In the genomic region with DNA sequence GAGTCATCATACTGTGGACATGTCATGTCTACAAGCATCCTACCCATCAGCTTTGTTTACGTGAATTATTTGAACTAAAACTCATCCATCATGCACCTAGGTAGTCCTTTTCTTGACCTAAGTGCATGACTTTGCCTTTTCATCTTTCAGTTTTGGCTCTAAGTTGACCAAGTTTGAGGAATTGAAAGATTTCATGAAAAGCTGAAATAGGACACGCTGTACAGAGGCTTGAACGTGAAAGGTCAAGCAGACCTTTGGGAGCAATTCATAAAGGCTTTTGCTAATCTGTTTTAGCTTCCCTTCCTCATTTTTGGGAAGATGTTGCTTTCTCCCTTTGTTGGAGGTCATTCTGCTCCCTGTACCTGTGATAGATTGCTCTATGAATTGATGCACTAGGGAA, we compare ENCODE assay signal across 22 cellular contexts. TPM values are rescaled to one million over a fixed set of nuclear protein-coding genes. Genes with fewer than 3 reads are reported as not detected.
DNase-seq lines count a peak whose midpoint lies in the region; ATAC-seq and TF ChIP-seq lines count a peak whose summit lies in the region.
"Had no signal": no experiment of that assay in that cellular context is flagged by ENCODE, and none has a peak within 500 bp of the region (broad histone marks: within the 10 kb centered on the region; RNA-seq: fewer than 3 reads in every experiment).

No MANE protein-coding gene starts in this region.

- H3K56ac ChIP-seq in mesendoderm (ENCODE audit: low read length) = no peak overlapping the region

- no peaks in the 10 kb centered on the region for H3K79me1 ChIP-seq in mesendoderm (ENCODE audit: low read length)

- H2BK120ac ChIP-seq in mesendoderm (ENCODE audit: low read depth, low read length) = no peak overlapping the region

- H3K27me3 ChIP-seq in left ventricle myocardium inferior (ENCODE audit: low read depth) = no peaks in the 10 kb centered on the region
- H3K27me3 ChIP-seq in PC-9 (ENCODE audit: insufficient read depth, low read depth) = no peaks in the 10 kb centered on the region
- no peaks in the 10 kb centered on the region for H3K27me3 ChIP-seq in mesendoderm (ENCODE audit: insufficient read depth, low read length, poor library complexity)
- H3K27me3 ChIP-seq in gastrocnemius medialis = no peaks in the 10 kb centered on the region
- H3K27me3 ChIP-seq in WERI-Rb-1 (ENCODE audit: insufficient read depth, low read depth, severe bottlenecking) = peaks cover 34% of the 10 kb centered on the region

- H3K4me1 ChIP-seq in left ventricle myocardium inferior (peaks cover 88% of the 10 kb centered on the region), PC-9 (replicated peaks; ENCODE audit: insufficient read depth) (peaks cover 15% of the 10 kb centered on the region; the same call in 1 of the 2 replicates), mesendoderm (ENCODE audit: control insufficient read depth, low read depth, low read length) (peaks cover 4% of the 10 kb centered on the region), gastrocnemius medialis (peaks cover 84 to 98% of the 10 kb centered on the region in 2 donors)

- no peak for ATAC-seq in left cardiac atrium
- no peak for ATAC-seq in gastrocnemius medialis
- no peak for ATAC-seq in GM18873 (IDR thresholded peaks at IDR 0.05; ENCODE audit: low FRiP score, unreplicated experiment)

- no TSS peak for BruUV-seq in PC-9 (replicated peaks; lab: Mats Ljungman, UMichigan)

- no peaks in the 10 kb centered on the region for H3K36me3 ChIP-seq in left ventricle myocardium inferior
- H3K36me3 ChIP-seq in PC-9 (ENCODE audit: low read depth) = no peaks in the 10 kb centered on the region
- no peaks in the 10 kb centered on the region for H3K36me3 ChIP-seq in mesendoderm (ENCODE audit: control insufficient read depth, insufficient read depth, low read length)
- no peaks in the 10 kb centered on the region for H3K36me3 ChIP-seq in gastrocnemius medialis
- H3K36me3 ChIP-seq in WERI-Rb-1 = no peaks in the 10 kb centered on the region

- H2AK5ac ChIP-seq in mesendoderm (ENCODE audit: low read length) = no peak overlapping the region

- TF ChIP-seq CTCF in left ventricle myocardium inferior (IDR thresholded peaks at IDR 0.05; ENCODE audit: borderline replicate concordance) (no peak), PC-9 (conservative IDR thresholded peaks at IDR 0.05) (no peak), gastrocnemius medialis (IDR thresholded peaks at IDR 0.05 in 4 of 5, conservative IDR thresholded peaks at IDR 0.05 in 1 of 5) (no peak), WERI-Rb-1 (IDR thresholded peaks at IDR 0.05; ENCODE audit: low read depth, low read length) (no peak)

- POLR2A ChIA-PET in PC-9 (lab: Charles Lee; ENCODE audit: unreplicated experiment) = no interaction called here

- no CpG with 5 or more reads among the region's 3 CpGs for WGBS in mesendoderm (ENCODE audit: extremely low coverage, insufficient coverage, low lambda C conversion rate)

- intact Hi-C loops in left ventricle myocardium inferior (cut with micrococcal nuclease) = no loop called here
- intact Hi-C loops in left cardiac atrium (cut with DNase I) = no loop called here
- intact Hi-C loops in PC-9 (cut with micrococcal nuclease; ENCODE audit: unreplicated experiment) = no loop called here
- intact Hi-C loops in gastrocnemius medialis (cut with DNase I; ENCODE audit: low total_unique reads) = no loop called here

- H3K4me3 ChIP-seq in left ventricle myocardium inferior (peak overlapping the region; percentile 12), PC-9 (no peak overlapping the region), mesendoderm (ENCODE audit: low read length) (no peak overlapping the region), gastrocnemius medialis (no peak overlapping the region), WERI-Rb-1 (ENCODE audit: low read depth, low read length) (no peak overlapping the region)
- H3K4me3 ChIP-seq: GM23248 had no signal

- H3K4me2 ChIP-seq in PC-9 (no peak overlapping the region), mesendoderm (ENCODE audit: low read length) (no peak overlapping the region)

- H3K27ac ChIP-seq in left ventricle myocardium inferior (replicated peaks) (peak overlapping the region; percentile 82), PC-9 (no peak overlapping the region), mesendoderm (ENCODE audit: low read depth, low read length) (no peak overlapping the region), gastrocnemius medialis (peak overlapping the region; percentile 85 to 94 (median 92)), WERI-Rb-1 (no peak overlapping the region)
- H3K27ac ChIP-seq: GM23248 had no signal

- no peaks in the 10 kb centered on the region for H4K20me1 ChIP-seq in PC-9 (ENCODE audit: insufficient read depth)

- in situ Hi-C loops in gastrocnemius medialis (cut with MboI; ENCODE audit: low sequenced_read_pairs in 4 of 4) = no loop called here

- DNase-seq in left ventricle myocardium inferior (no peak), left cardiac atrium (no peak), PC-9 (no peak), mesendoderm (no peak), gastrocnemius medialis (no peak), hippocampal formation (lab: John Stamatoyannopoulos, UW) (no peak), WERI-Rb-1 (no peak)
- DNase-seq: C1 segment of cervical spinal cord; Calu3; CD4-positive, alpha-beta memory T cell; COR-L47; DMS53; DMS79 treated with DMSO at 0.1 percent for 48 hours; GF-D8; GM23248; H7; HCEC 1CT had no signal

- H3K4ac ChIP-seq in mesendoderm (ENCODE audit: low read depth, low read length) = no peak overlapping the region

- H2BK15ac ChIP-seq in mesendoderm (replicated peaks; ENCODE audit: low read depth) = peak overlapping the region; percentile 7

- no peak overlapping the region for H3K9ac ChIP-seq in mesendoderm (ENCODE audit: low read length)
- H3K9ac ChIP-seq: GM23248 had no signal

- H4K8ac ChIP-seq in mesendoderm (ENCODE audit: low read depth, low read length) = no peak overlapping the region

- no peaks in the 10 kb centered on the region for H3F3A ChIP-seq in PC-9 (ENCODE audit: insufficient read depth, low read depth)

- H3K79me2 ChIP-seq in PC-9 (ENCODE audit: low read depth) = no peaks in the 10 kb centered on the region
- H3K79me2 ChIP-seq in mesendoderm (ENCODE audit: control insufficient read depth, insufficient read depth, low read length) = no peaks in the 10 kb centered on the region

- no peak overlapping the region for H3K23ac ChIP-seq in mesendoderm (ENCODE audit: low read length)

- no peak overlapping the region for H2BK5ac ChIP-seq in mesendoderm (ENCODE audit: low read length)

- H4K5ac ChIP-seq in mesendoderm (ENCODE audit: low read length) = no peak overlapping the region

- no peak for TF ChIP-seq POLR2A in gastrocnemius medialis (IDR thresholded peaks at IDR 0.05)

- no peaks in the 10 kb centered on the region for H3K9me2 ChIP-seq in PC-9 (ENCODE audit: insufficient read depth)

- peak overlapping the region; percentile 6; the same call in 1 of the 2 replicates for H2AFZ ChIP-seq in PC-9
- H2AFZ ChIP-seq: GM23248 had no signal

- no peak overlapping the region for H3K18ac ChIP-seq in mesendoderm (ENCODE audit: low read length)

- no peaks in the 10 kb centered on the region for H3K9me3 ChIP-seq in left ventricle myocardium inferior (replicated peaks)
- H3K9me3 ChIP-seq in PC-9 (ENCODE audit: insufficient read depth, low read depth) = no peaks in the 10 kb centered on the region
- H3K9me3 ChIP-seq in gastrocnemius medialis = no peaks in the 10 kb centered on the region
- H3K9me3 ChIP-seq in WERI-Rb-1 (ENCODE audit: severe bottlenecking) = no peaks in the 10 kb centered on the region

- CTCF ChIA-PET in PC-9 (lab: Charles Lee) = no interaction called here

RNA-seq across cellular contexts. Expression of a gene that starts 55.1 kb away (rescaled TPM):
- total RNA-seq in left ventricle myocardium inferior (397 TPM), left cardiac atrium (100 to 1,000 TPM; 234 to 248 TPM), PC-9 (2021) (0.79 and 1.0 TPM in 2 replicates), gastrocnemius medialis (100 to 1,000 TPM; 130 to 200 (median 160) TPM)
- 0.34 TPM for polyA plus RNA-seq in mesendoderm (2013, experiment 1 of 2)
- 0.15 TPM for polyA plus RNA-seq in mesendoderm (2013, experiment 2 of 2)
- total RNA-seq: CD4-positive, alpha-beta memory T cell; Daoy; G401; GM23248; H1; H7 had no signal
- polyA plus RNA-seq: BJ; CD4-positive, alpha-beta memory T cell; GM23248; H1 had no signal

Comparison
In these comparisons a context has a peak if more than half of its experiments do, and no peak if none do; other contexts are left out.
1. H3K27ac ChIP-seq: peak in left ventricle myocardium inferior (single experiment) and gastrocnemius medialis (4 of 4); none in PC-9 (single experiment), mesendoderm (single experiment) and WERI-Rb-1 (single experiment).
2. RNA of a gene that starts 55.1 kb away (total RNA-seq): 397 TPM in left ventricle myocardium inferior (single experiment), 234 to 248 TPM in left cardiac atrium and 130 to 200 TPM in gastrocnemius medialis; 0.79 to 1.0 TPM in PC-9; every median in the first group is over 10 times any median in the second.